Comparison of ENCODE assay signal across 1 cellular context in the genomic region with DNA sequence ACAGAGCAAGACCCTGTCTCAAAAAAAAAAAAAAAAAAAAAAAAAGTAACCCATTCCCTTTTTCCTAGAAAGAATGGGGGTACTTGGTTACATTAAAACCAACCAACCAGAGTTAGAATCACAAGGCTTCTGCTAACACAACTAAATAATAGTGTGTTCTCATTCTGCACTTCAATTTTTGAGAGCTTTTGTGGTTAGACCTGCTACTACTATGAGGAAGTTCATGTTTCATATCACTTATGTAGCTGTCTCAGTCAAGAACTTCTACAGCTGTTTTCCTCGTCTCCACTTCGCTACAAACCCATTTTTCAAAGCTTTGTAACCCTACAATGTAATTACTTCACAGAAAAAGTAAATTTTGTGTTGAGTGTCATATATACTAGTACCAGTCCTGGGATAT.
TF ChIP-seq lines count a peak whose summit lies in the region.

No MANE protein-coding gene starts in this region.

TF ChIP-seq in GM23338, 12 proteins besides CTCF, POLR2A, EP300 and RAD21:
- no peak for TF ChIP-seq EZH2phosphoT487 (IDR thresholded peaks at IDR 0.05; ENCODE audit: unreplicated experiment)
- TF ChIP-seq CREB1 (CRISPR knock-in tag; IDR thresholded peaks at IDR 0.05; ENCODE audit: low read depth) = no peak
- TF ChIP-seq ZNF331 (CRISPR knock-in tag; IDR thresholded peaks at IDR 0.05; ENCODE audit: low read depth) = no peak
- no peak for TF ChIP-seq STAT1 (IDR thresholded peaks at IDR 0.05; ENCODE audit: unreplicated experiment)
- TF ChIP-seq ZNF462 (CRISPR knock-in tag; IDR thresholded peaks at IDR 0.05) = no peak
- TF ChIP-seq EZH2 (IDR thresholded peaks at IDR 0.05; ENCODE audit: low read depth, unreplicated experiment) = no peak
- no peak for TF ChIP-seq NANOG (IDR thresholded peaks at IDR 0.05; ENCODE audit: borderline replicate concordance)
- TF ChIP-seq REST (IDR thresholded peaks at IDR 0.05; ENCODE audit: unreplicated experiment) = no peak
TF ChIP-seq in GM23338: peak in this region for 0.
